8 cellular contexts compared by ENCODE assay signal in the genomic region with DNA sequence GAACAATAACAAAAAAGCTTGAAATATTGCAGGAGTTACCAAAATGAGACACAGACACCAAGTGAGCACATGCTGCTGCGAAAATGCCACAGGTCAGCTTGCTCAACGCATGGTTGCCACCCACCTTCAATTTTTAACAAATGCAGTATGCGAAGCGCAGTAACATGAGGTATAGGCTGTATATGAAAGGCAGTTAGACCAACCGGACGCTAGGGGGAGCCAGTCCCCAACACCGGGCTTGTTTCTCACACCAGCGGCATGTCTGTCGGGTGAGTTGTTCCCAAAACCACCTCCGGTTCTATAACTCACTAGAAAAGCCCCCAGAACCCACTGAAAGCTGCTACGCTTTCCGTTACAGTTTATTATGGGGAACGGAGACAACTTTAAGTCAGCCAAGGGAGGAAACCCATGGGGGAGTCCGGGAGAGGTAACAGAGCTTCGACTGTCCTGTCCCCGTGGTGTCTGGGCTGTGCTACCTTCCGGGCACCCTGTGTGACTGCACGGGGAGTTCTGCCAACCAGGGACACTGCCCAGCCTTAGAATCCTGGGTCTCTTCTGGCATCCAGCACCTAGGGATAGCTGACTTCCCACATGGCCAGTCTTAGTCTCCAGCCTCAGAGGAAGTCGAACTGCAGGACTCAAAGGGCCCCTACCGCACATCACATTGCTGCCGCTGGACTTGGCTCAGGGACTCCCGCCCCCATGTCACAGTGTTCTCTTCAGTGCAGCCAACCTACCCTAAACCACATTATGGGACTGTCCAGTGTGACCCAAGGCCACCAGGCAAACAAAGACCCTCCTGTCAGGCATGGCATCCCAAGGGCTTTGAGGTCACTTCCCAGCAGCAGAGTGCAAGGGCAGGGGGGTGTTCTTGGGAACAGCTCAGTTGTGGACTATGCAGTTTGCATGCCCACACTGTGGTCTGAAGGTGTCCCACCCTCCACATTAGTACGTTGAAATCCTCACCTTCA. TPM values are rescaled to one million over a fixed set of nuclear protein-coding genes. Genes with fewer than 3 reads are reported as not detected.
DNase-seq lines count a peak whose midpoint lies in the region; ATAC-seq and TF ChIP-seq lines count a peak whose summit lies in the region.

No MANE protein-coding gene starts in this region.

- no peaks in the 10 kb centered on the region for H3K9me3 Mint-ChIP-seq in nephron

- H3K4me2 ChIP-seq in IMR-90 (ENCODE audit: low read depth, low read length) = peak overlapping the region; percentile 71

- peaks cover 13% of the 10 kb centered on the region for H3K36me3 Mint-ChIP-seq in nephron (ENCODE audit: low read depth)

- DNase-seq in DMS79 treated with DMSO at 0.1 percent for 48 hours (lab: John Stamatoyannopoulos, UW) = peak; percentile 57
- peak; percentile 86 for DNase-seq in IMR-90
- DNase-seq in OCI-M2 (lab: John Stamatoyannopoulos, UW; ENCODE audit: unreplicated experiment) = peak; percentile 64
- peak; percentile 83 for DNase-seq in activated T-cell treated with anti-CD3 and anti-CD28 coated beads for 4 hours
- peak; percentile 96 for DNase-seq in esophagus muscularis mucosa (ENCODE audit: extremely low spot score)
- peak; percentile 72 to 91 (median 78) for DNase-seq in stimulated activated naive CD4-positive, alpha-beta T cell (lab: John Stamatoyannopoulos, UW)

- no peaks in the 10 kb centered on the region for H3K9me3 ChIP-seq in IMR-90 (ENCODE audit: control insufficient read depth, insufficient read depth, low read length)
- no peaks in the 10 kb centered on the region for H3K9me3 ChIP-seq in esophagus muscularis mucosa

- no peaks in the 10 kb centered on the region for H3K36me3 ChIP-seq in IMR-90 (ENCODE audit: control insufficient read depth, insufficient read depth, low read length)
- H3K36me3 ChIP-seq in esophagus muscularis mucosa = peaks cover 0 to 14% (median 9%) of the 10 kb centered on the region in 4 donors

- no TSS peak for BruUV-seq in IMR-90 (replicated peaks; lab: Mats Ljungman, UMichigan)

- no peak overlapping the region for H2AK5ac ChIP-seq in IMR-90 (ENCODE audit: low read depth, low read length)

- peaks cover 7% of the 10 kb centered on the region for H3K4me1 Mint-ChIP-seq in nephron

- peak overlapping the region; percentile 62 to 67 (median 63) for H3K4me3 Mint-ChIP-seq in nephron

- no peaks in the 10 kb centered on the region for H3K4me1 ChIP-seq in IMR-90 (ENCODE audit: control insufficient read depth, insufficient read depth, low read length)
- H3K4me1 ChIP-seq in esophagus muscularis mucosa = peaks cover 4 to 14% (median 10%) of the 10 kb centered on the region in 4 donors

- H4K8ac ChIP-seq in IMR-90 (ENCODE audit: low read depth in 2 of 2, low read length in 2 of 2) = peak overlapping the region in 1 of 2 experiments; percentile 22; a peak in 1 of 4 replicates

- H3K56ac ChIP-seq in IMR-90 (ENCODE audit: extremely low read depth, insufficient read depth, low read length) = no peak overlapping the region

- TF ChIP-seq POLR2A in IMR-90 (IDR thresholded peaks at IDR 0.05; ENCODE audit: low read depth, low read length) (0 out of 2 replicates have a peak, but pooled peaks have one; percentile 26), esophagus muscularis mucosa (IDR thresholded peaks at IDR 0.05; ENCODE audit: low read depth) (no peak)

- no peak overlapping the region for H4K5ac ChIP-seq in IMR-90 (ENCODE audit: low read depth, low read length)

- no peak overlapping the region for H3K14ac ChIP-seq in IMR-90 (replicated peaks; ENCODE audit: low read depth, low read length)

- no peak overlapping the region for H3K9ac ChIP-seq in IMR-90 (ENCODE audit: low read depth, low read length)

- peak; percentile 92 for TF ChIP-seq CTCF in IMR-90 (conservative IDR thresholded peaks at IDR 0.05; ENCODE audit: low read depth, low read length)
- peak; percentile 82 to 96 (median 84) for TF ChIP-seq CTCF in esophagus muscularis mucosa (IDR thresholded peaks at IDR 0.05)
- peak; percentile 87 to 95 (median 91) for TF ChIP-seq CTCF in nephron (IDR thresholded peaks at IDR 0.05; ENCODE audit: unreplicated experiment in 3 of 3)

- WGBS in IMR-90 (ENCODE audit: extremely low coverage in 2 of 2, insufficient read length in 1 of 2), 2 experiments = 67% methylated on average over 4 of the region's 23 CpGs; no CpG with 5 or more reads in 1 of the 2 experiments
- 24% methylated on average over 22 of the region's 23 CpGs for WGBS in esophagus muscularis mucosa

- no peak overlapping the region for H4K91ac ChIP-seq in IMR-90 (ENCODE audit: insufficient read depth, low read depth, low read length)

- no peaks in the 10 kb centered on the region for H3K79me1 ChIP-seq in IMR-90 (ENCODE audit: low read depth in 1 of 2, low read length in 2 of 2)

- H2AFZ ChIP-seq in IMR-90 (replicated peaks; ENCODE audit: low read length, poor library complexity) = peak overlapping the region; percentile 79

- 0 out of 2 replicates have a peak, but pooled peaks cover 5% of the 10 kb centered on the region for H3K9me1 ChIP-seq in IMR-90 (ENCODE audit: insufficient read depth, low read length)

- peaks cover 31% of the 10 kb centered on the region for H3K27me3 Mint-ChIP-seq in nephron (ENCODE audit: low read depth)

- H2BK20ac ChIP-seq in IMR-90 (ENCODE audit: low read depth, low read length) = no peak overlapping the region

- CTCF ChIA-PET in IMR-90 (lab: Yijun Ruan, JAX) = interaction anchor here (0.6 to 1.1 kb wide), 4 partner anchors 11 to 483 kb away, joined by 3 read pairs; a partner anchor contains a TSS

- peak overlapping the region; percentile 33 for H2AK9ac ChIP-seq in IMR-90 (replicated peaks; ENCODE audit: low read depth, low read length, poor library complexity)

- H3K27ac ChIP-seq in IMR-90 (ENCODE audit: insufficient read depth, low read length) (no peak overlapping the region), esophagus muscularis mucosa (replicated peaks in 1 of 4) (no peak overlapping the region)

- no peak overlapping the region for H2BK120ac ChIP-seq in IMR-90 (ENCODE audit: low read depth, low read length)

- intact Hi-C loops in IMR-90 (cut with micrococcal nuclease) = loop anchor here (5.0 kb wide), 1 partner anchor 369 kb away; no protein-coding TSS in a partner anchor
- intact Hi-C loops in esophagus muscularis mucosa (cut with DNase I) = no loop called here

- H3K4ac ChIP-seq in IMR-90 (ENCODE audit: low read depth, low read length) = no peak overlapping the region

- no peaks in the 10 kb centered on the region for H4K20me1 ChIP-seq in IMR-90 (ENCODE audit: insufficient read depth, low read length)

- dilution Hi-C loops in IMR-90 (cut with HindIII; ENCODE audit: low sequenced_read_pairs, unreplicated experiment) = no loop called here

- no peak overlapping the region for H2BK5ac ChIP-seq in IMR-90 (ENCODE audit: low read depth, low read length, poor library complexity, severe bottlenecking)

- peak; percentile 95 for ATAC-seq in GM21717 (IDR thresholded peaks at IDR 0.05; ENCODE audit: unreplicated experiment)
- peak; percentile 98 for ATAC-seq in IMR-90 (ENCODE audit: low read depth)

- no peak overlapping the region for H3K18ac ChIP-seq in IMR-90 (ENCODE audit: low read depth, low read length)

- in situ Hi-C loops in IMR-90 (cut with MboI; ENCODE audit: low sequenced_read_pairs) = loop anchor here (10.0 kb wide), 1 partner anchor 366 kb away; no protein-coding TSS in a partner anchor

- no peak overlapping the region for H2BK15ac ChIP-seq in IMR-90 (ENCODE audit: low read depth, low read length)

- no peak overlapping the region for H3K23ac ChIP-seq in IMR-90 (ENCODE audit: low read depth, low read length)

- H3K27ac Mint-ChIP-seq in nephron = no peak overlapping the region

- H3K4me3 ChIP-seq in IMR-90 (ENCODE audit: insufficient read depth, low read depth, low read length) (no peak overlapping the region), esophagus muscularis mucosa (peak overlapping the region; percentile 14 to 49 (median 20))

- TF ChIP-seq EP300 in esophagus muscularis mucosa (IDR thresholded peaks at IDR 0.05) = no peak

- H3K27me3 ChIP-seq in IMR-90 (ENCODE audit: control insufficient read depth, insufficient read depth, low read length) = peaks cover 3% of the 10 kb centered on the region; the same call in 1 of the 2 replicates
- no peaks in the 10 kb centered on the region for H3K27me3 ChIP-seq in esophagus muscularis mucosa

- TF ChIP-seq RAD21 in IMR-90 (IDR thresholded peaks at IDR 0.05; ENCODE audit: low read length) = peak; percentile 77

- POLR2A ChIA-PET in IMR-90 (lab: Charles Lee; ENCODE audit: unreplicated experiment) = no interaction called here

TF ChIP-seq in IMR-90, 13 proteins besides CTCF, POLR2A, EP300 and RAD21:
- TF ChIP-seq CEBPB (IDR thresholded peaks at IDR 0.05; ENCODE audit: low read depth, low read length) (peak; percentile 45; the same call in 1 of the 2 replicates), BHLHE40 (IDR thresholded peaks at IDR 0.05; ENCODE audit: low read depth, low read length) (peak; percentile 39; the same call in 1 of the 2 replicates), NFE2L2 (IDR thresholded peaks at IDR 0.05; ENCODE audit: low read depth, low read length) (no peak), RCOR1 (IDR thresholded peaks at IDR 0.05; ENCODE audit: insufficient replicate concordance, low read length) (no peak), SMC3 (IDR thresholded peaks at IDR 0.05; ENCODE audit: low read depth, low read length) (peak; percentile 54), MAZ (IDR thresholded peaks at IDR 0.05; ENCODE audit: borderline replicate concordance, low read depth, low read length) (0 out of 2 replicates have a peak, but pooled peaks have one; percentile 29), MXI1 (IDR thresholded peaks at IDR 0.05; ENCODE audit: borderline replicate concordance, low read depth, low read length) (peak; percentile 52; the same call in 1 of the 2 replicates)
- TF ChIP-seq, protein P1, sequence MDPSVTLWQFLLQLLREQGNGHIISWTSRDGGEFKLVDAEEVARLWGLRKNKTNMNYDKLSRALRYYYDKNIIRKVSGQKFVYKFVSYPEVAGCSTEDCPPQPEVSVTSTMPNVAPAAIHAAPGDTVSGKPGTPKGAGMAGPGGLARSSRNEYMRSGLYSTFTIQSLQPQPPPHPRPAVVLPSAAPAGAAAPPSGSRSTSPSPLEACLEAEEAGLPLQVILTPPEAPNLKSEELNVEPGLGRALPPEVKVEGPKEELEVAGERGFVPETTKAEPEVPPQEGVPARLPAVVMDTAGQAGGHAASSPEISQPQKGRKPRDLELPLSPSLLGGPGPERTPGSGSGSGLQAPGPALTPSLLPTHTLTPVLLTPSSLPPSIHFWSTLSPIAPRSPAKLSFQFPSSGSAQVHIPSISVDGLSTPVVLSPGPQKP (IDR thresholded peaks at IDR 0.05; ENCODE audit: borderline replicate concordance, low read depth, low read length) = no peak

RNA-seq across cellular contexts. Expression of a gene that starts 14.0 kb away (rescaled TPM):
- total RNA-seq in IMR-90 (2012; rRNA removed) (13.6 and 14.0 TPM in 2 replicates), esophagus muscularis mucosa (10 to 100 TPM; 22.5 to 62.6 (median 61.0) TPM)
- 55.4 and 60.2 TPM in 2 replicates for polyA plus RNA-seq in IMR-90 (2012; rRNA removed)
- polyA plus RNA-seq in IMR-90 (2012; cell fraction: cytosol; rRNA removed) = 66.0 and 74.1 TPM in 2 replicates
- 23.7 and 33.7 TPM in 2 replicates for polyA plus RNA-seq in IMR-90 (2012; cell fraction: nucleus; rRNA removed; ENCODE audit: low replicate concordance)
